In the genomic region with DNA sequence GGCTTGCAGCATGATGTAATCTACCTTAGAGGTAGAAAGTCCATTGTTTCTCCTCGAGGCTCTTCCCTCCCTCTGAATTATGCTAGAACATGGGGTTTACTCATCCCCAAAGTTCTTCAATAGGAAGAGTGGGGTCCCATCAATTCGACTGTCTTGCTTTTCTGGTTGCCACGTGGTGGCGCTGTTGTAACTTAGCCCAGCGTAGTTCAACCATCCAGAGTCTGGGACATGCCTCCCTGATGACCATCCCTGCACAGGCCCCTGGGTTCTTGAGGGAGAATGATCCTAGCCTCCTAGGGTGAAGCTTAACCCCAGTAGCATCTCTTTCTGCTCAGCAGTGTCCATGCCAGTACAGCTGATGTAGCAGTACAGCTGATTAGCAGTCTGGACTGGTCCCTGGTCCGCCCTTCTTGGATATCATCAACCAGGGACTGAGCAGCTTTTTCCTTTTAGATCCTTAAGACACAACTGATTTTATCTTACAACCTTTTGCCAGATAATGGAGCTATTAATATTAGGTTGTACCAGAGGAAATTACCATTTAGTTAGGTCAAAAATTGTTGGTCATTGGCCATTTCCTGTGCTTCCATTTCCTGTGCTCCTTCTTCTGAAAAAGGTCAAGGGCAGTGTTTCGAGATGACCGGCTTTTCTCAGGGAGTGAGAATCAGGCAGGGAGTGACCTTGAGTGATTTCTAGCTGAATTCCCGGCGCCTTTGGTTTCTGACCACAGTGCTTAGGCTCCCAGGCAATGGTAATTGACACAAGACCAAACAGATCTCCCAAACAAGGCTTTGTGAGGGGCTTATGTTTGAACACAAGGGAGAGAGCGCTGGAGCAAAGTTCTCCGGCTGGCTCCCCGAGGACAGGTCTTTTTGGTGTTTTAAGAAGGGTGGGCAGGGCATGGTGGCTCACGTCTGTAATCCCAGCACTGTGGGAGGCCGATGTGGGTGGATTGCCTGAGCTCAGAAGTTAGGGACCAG, we compare ENCODE assay signal across 8 cellular contexts.
A peak's percentile ranks its signal among the peaks of the same experiment; 100 is the strongest.
DNase-seq lines count a peak whose midpoint lies in the region; TF ChIP-seq lines count a peak whose summit lies in the region.

No MANE protein-coding gene starts in this region.

- dilution Hi-C loops in mammary epithelial cell (cut with HindIII; ENCODE audit: low sequenced_read_pairs): loop anchor here (5.0 kb wide), 1 partner anchor 53 kb away; no protein-coding TSS in a partner anchor

- no TSS peak for BruUV-seq in mammary epithelial cell (replicated peaks; lab: Mats Ljungman, UMichigan)

- peak; percentile 90 for TF ChIP-seq CTCF in BE2C (IDR thresholded peaks at IDR 0.05; ENCODE audit: low read depth, low read length)
- TF ChIP-seq CTCF in mammary epithelial cell (conservative IDR thresholded peaks at IDR 0.05 in 1 of 2, IDR thresholded peaks at IDR 0.05 in 1 of 2; ENCODE audit: extremely low read depth in 1 of 2, insufficient read depth in 1 of 2, low read depth in 1 of 2, low read length in 2 of 2): peak; percentile 58 to 75

- 69% methylated on average over 13 of the region's 15 CpGs for WGBS in mammary epithelial cell (ENCODE audit: low coverage, missing lambda C conversion rate)

- H3K4me3 ChIP-seq in BE2C (ENCODE audit: low read depth, low read length) (no peak overlapping the region), mammary epithelial cell (replicated peaks in 1 of 3; ENCODE audit: insufficient read depth in 1 of 3, low read depth in 2 of 3, low read length in 3 of 3) (no peak overlapping the region)

- no peaks in the 10 kb centered on the region for H3K79me2 ChIP-seq in mammary epithelial cell (ENCODE audit: insufficient read depth, low read length)

- H4K20me1 ChIP-seq in mammary epithelial cell (ENCODE audit: insufficient read depth, low read length): no peaks in the 10 kb centered on the region

- CTCF ChIA-PET in mammary epithelial cell (lab: Charles Lee; ENCODE audit: low non-redundant PET): interaction anchor here (1.0 kb wide), 1 partner anchor 59 kb away, joined by 3 read pairs; no protein-coding TSS in a partner anchor

- H3K36me3 ChIP-seq in BE2C: no peaks in the 10 kb centered on the region
- no peaks in the 10 kb centered on the region for H3K36me3 ChIP-seq in mammary epithelial cell (ENCODE audit: insufficient read depth, low read length)

- no peaks in the 10 kb centered on the region for H3K27me3 ChIP-seq in BE2C
- no peaks in the 10 kb centered on the region for H3K27me3 ChIP-seq in mammary epithelial cell (ENCODE audit: insufficient read depth, low read length)

- intact Hi-C loops in mammary epithelial cell (cut with micrococcal nuclease): loop anchor here (1.0 to 10.0 kb wide), 3 partner anchors 58 to 160 kb away; partner anchors contain the start of gene ATE1

- no peak overlapping the region for H3K4me2 ChIP-seq in mammary epithelial cell (ENCODE audit: insufficient read depth, low read depth, low read length)

- no peaks in the 10 kb centered on the region for H3K9me3 ChIP-seq in BE2C
- H3K9me3 ChIP-seq in mammary epithelial cell (replicated peaks; ENCODE audit: insufficient read depth, low read length): no peaks in the 10 kb centered on the region

- no peak overlapping the region for H2AFZ ChIP-seq in mammary epithelial cell (ENCODE audit: low read depth, low read length)

- H3K4me1 ChIP-seq in BE2C (no peaks in the 10 kb centered on the region; the same call in 1 of the 2 replicates), mammary epithelial cell (ENCODE audit: insufficient read depth, low read length) (peaks cover 13% of the 10 kb centered on the region)

- in situ Hi-C loops in mammary epithelial cell (cut with MboI; ENCODE audit: low sequenced_read_pairs in 2 of 2): no loop called here

- H3K27ac ChIP-seq in mammary epithelial cell (ENCODE audit: insufficient read depth, low read depth, low read length): no peak overlapping the region

- no peak for TF ChIP-seq EP300 in Ishikawa (IDR thresholded peaks at IDR 0.05; ENCODE audit: borderline replicate concordance)

- TF ChIP-seq RAD21 in Ishikawa (IDR thresholded peaks at IDR 0.05; ENCODE audit: low read depth): peak; percentile 60

- no peak overlapping the region for H3K9ac ChIP-seq in mammary epithelial cell (ENCODE audit: insufficient read depth, low read length)

- peak; percentile 68 for DNase-seq in BE2C
- DNase-seq in mammary epithelial cell: no peak
- peak; percentile 69 to 88 for DNase-seq in lung microvascular endothelial cell (ENCODE audit: low read depth in 2 of 2)
- no peak for DNase-seq in NCI-H2107 treated with DMSO at 0.1 percent for 48 hours (lab: John Stamatoyannopoulos, UW; ENCODE audit: unreplicated experiment)
- no peak for DNase-seq in CD1c-positive myeloid dendritic cell (ENCODE audit: extremely low spot score)
- no peak for DNase-seq in cerebellum (ENCODE audit: low spot score)
- no peak for DNase-seq in NCI-H2081 (lab: John Stamatoyannopoulos, UW)

TF ChIP-seq in Ishikawa, 13 proteins besides CTCF, POLR2A, EP300 and RAD21:
- TF ChIP-seq FOXM1 (IDR thresholded peaks at IDR 0.05; ENCODE audit: borderline replicate concordance, low read depth) (no peak), NFIC (IDR thresholded peaks at IDR 0.05) (no peak), CREB1 (IDR thresholded peaks at IDR 0.05; ENCODE audit: low read depth) (no peak), MAX (IDR thresholded peaks at IDR 0.05) (no peak), EGR1 (IDR thresholded peaks at IDR 0.05) (no peak), TCF12 (IDR thresholded peaks at IDR 0.05; ENCODE audit: low read depth) (no peak), ZBTB7A (IDR thresholded peaks at IDR 0.05; ENCODE audit: low read depth) (no peak), CEBPB (IDR thresholded peaks at IDR 0.05) (no peak), TEAD4 (IDR thresholded peaks at IDR 0.05) (no peak), YY1 (IDR thresholded peaks at IDR 0.05; ENCODE audit: low read depth) (no peak), TAF1 (IDR thresholded peaks at IDR 0.05; ENCODE audit: low read depth) (no peak)
- TF ChIP-seq, protein P1, sequence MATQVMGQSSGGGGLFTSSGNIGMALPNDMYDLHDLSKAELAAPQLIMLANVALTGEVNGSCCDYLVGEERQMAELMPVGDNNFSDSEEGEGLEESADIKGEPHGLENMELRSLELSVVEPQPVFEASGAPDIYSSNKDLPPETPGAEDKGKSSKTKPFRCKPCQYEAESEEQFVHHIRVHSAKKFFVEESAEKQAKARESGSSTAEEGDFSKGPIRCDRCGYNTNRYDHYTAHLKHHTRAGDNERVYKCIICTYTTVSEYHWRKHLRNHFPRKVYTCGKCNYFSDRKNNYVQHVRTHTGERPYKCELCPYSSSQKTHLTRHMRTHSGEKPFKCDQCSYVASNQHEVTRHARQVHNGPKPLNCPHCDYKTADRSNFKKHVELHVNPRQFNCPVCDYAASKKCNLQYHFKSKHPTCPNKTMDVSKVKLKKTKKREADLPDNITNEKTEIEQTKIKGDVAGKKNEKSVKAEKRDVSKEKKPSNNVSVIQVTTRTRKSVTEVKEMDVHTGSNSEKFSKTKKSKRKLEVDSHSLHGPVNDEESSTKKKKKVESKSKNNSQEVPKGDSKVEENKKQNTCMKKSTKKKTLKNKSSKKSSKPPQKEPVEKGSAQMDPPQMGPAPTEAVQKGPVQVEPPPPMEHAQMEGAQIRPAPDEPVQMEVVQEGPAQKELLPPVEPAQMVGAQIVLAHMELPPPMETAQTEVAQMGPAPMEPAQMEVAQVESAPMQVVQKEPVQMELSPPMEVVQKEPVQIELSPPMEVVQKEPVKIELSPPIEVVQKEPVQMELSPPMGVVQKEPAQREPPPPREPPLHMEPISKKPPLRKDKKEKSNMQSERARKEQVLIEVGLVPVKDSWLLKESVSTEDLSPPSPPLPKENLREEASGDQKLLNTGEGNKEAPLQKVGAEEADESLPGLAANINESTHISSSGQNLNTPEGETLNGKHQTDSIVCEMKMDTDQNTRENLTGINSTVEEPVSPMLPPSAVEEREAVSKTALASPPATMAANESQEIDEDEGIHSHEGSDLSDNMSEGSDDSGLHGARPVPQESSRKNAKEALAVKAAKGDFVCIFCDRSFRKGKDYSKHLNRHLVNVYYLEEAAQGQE (IDR thresholded peaks at IDR 0.05; ENCODE audit: low read depth): no peak
- TF ChIP-seq, protein P2, sequence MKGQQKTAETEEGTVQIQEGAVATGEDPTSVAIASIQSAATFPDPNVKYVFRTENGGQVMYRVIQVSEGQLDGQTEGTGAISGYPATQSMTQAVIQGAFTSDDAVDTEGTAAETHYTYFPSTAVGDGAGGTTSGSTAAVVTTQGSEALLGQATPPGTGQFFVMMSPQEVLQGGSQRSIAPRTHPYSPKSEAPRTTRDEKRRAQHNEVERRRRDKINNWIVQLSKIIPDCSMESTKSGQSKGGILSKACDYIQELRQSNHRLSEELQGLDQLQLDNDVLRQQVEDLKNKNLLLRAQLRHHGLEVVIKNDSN (IDR thresholded peaks at IDR 0.05): no peak

Comparison
In these comparisons a context has a peak if more than half of its experiments do, and no peak if none do; other contexts are left out.
1. DNase-seq: peak in BE2C (single experiment) and lung microvascular endothelial cell (2 of 2); none in mammary epithelial cell (single experiment), NCI-H2107 treated with DMSO at 0.1 percent for 48 hours (single experiment), CD1c-positive myeloid dendritic cell (single experiment), cerebellum (single experiment) and NCI-H2081 (0 of 2).